1 cellular context compared by ENCODE assay signal in genomic region chr6:39059496-39060310, GRCh38.
TF ChIP-seq lines count a peak whose summit lies in the region.

No MANE protein-coding gene starts in this region.

TF ChIP-seq in HEK293, 187 proteins besides CTCF, POLR2A, EP300 and RAD21 (continued from another document):
- TF ChIP-seq ZNF2 (tag by site-specific recombination; IDR thresholded peaks at IDR 0.05): no peak
- peak; percentile 99 for TF ChIP-seq FEZF1 (tag by site-specific recombination; IDR thresholded peaks at IDR 0.05)
- no peak for TF ChIP-seq ZNF366 (tag by site-specific recombination; conservative IDR thresholded peaks at IDR 0.05)
- TF ChIP-seq ZNF292 (tag by site-specific recombination; IDR thresholded peaks at IDR 0.05; ENCODE audit: borderline replicate concordance, low read depth): no peak
- no peak for TF ChIP-seq ZFP41 (tag by site-specific recombination; IDR thresholded peaks at IDR 0.05; ENCODE audit: borderline replicate concordance)
- TF ChIP-seq EGR2 (tag by site-specific recombination; IDR thresholded peaks at IDR 0.05; ENCODE audit: low read depth): peak; percentile 81
- no peak for TF ChIP-seq ZNF677 (tag by site-specific recombination; IDR thresholded peaks at IDR 0.05)
- TF ChIP-seq ZNF530 (tag by site-specific recombination; IDR thresholded peaks at IDR 0.05; ENCODE audit: low read depth): no peak
- TF ChIP-seq ZNF140 (tag by site-specific recombination; IDR thresholded peaks at IDR 0.05): no peak
- peak; percentile 96 for TF ChIP-seq ZNF488 (tag by site-specific recombination; IDR thresholded peaks at IDR 0.05)
- 0 out of 2 replicates have a peak, but pooled peaks have one; percentile 19 for TF ChIP-seq GLIS2 (tag by site-specific recombination; IDR thresholded peaks at IDR 0.05)
- TF ChIP-seq ZNF324 (tag by site-specific recombination; IDR thresholded peaks at IDR 0.05): no peak
